In the genomic region with DNA sequence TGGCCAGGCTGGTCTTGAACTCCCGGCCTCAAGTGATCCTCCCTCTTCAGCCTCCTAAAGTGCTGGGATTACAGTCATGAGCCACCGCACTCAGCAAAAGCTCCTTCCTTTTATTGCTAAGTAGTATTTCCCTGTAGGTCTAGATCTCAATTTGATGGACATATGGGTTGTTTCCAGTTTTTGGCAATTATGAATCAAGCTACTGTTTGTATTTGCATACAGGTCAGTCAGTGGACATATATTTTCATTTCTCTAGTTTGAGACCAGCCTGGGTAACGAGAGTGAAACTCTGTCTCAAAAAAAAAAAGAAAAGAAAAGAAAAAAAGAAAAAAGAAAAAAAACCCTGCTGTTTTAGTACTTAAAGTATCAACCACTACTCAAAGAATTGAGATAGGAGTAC, we compare ENCODE assay signal across 23 cellular contexts. TPM values are rescaled to one million over a fixed set of nuclear protein-coding genes. Genes with fewer than 3 reads are reported as not detected.
DNase-seq lines count a peak whose midpoint lies in the region; ATAC-seq and TF ChIP-seq lines count a peak whose summit lies in the region.
"Had no signal": no experiment of that assay in that cellular context is flagged by ENCODE, and none has a peak within 500 bp of the region (broad histone marks: within the 10 kb centered on the region; RNA-seq: fewer than 3 reads in every experiment).

No MANE protein-coding gene starts in this region.

- H3K4me1 ChIP-seq in OCI-LY7 (ENCODE audit: insufficient read depth, low read length, poor library complexity, severe bottlenecking), result peaks cover 5% of the 10 kb centered on the region
- no peaks in the 10 kb centered on the region for H3K4me1 ChIP-seq in smooth muscle cell (ENCODE audit: low read depth)
- H3K4me1 ChIP-seq: HAP-1 had no signal

- H3K9me3 ChIP-seq in OCI-LY7 (ENCODE audit: low read length), result no peaks in the 10 kb centered on the region
- H3K9me3 ChIP-seq in smooth muscle cell (replicated peaks; ENCODE audit: low read depth), result no peaks in the 10 kb centered on the region
- H3K9me3 ChIP-seq: HAP-1, SK-N-SH had no signal

- H4K20me1 ChIP-seq in OCI-LY7 (ENCODE audit: insufficient read depth, low read length), result no peaks in the 10 kb centered on the region
- H4K20me1 ChIP-seq in smooth muscle cell (ENCODE audit: low read depth), result peaks cover 12% of the 10 kb centered on the region

- H3K27ac ChIP-seq in OCI-LY7 (ENCODE audit: low read depth, low read length, poor library complexity, severe bottlenecking), result peak overlapping the region; percentile 45
- H3K27ac ChIP-seq in smooth muscle cell (ENCODE audit: low read depth), result no peak overlapping the region

- H3K27ac Mint-ChIP-seq in progenitor cell of endocrine pancreas, result peak overlapping the region; percentile 64
- H3K27ac Mint-ChIP-seq: CD4-positive, alpha-beta T cell; T-helper 1 cell treated with Interleukin-12 subunit alpha and Interleukin-12 subunit beta and Interleukin-4 antibody, amounts not matched to agents 30 μg/mL and 1 μg/mL, for 36 hours had no signal

- H3K9me2 ChIP-seq in OCI-LY7 (ENCODE audit: insufficient read depth, low read length), result no peaks in the 10 kb centered on the region
- H3K9me2 ChIP-seq: SK-N-SH had no signal

- no peak overlapping the region for H3K9ac ChIP-seq in smooth muscle cell (ENCODE audit: low read depth)
- H3K9ac ChIP-seq: SK-N-SH had no signal

- no peaks in the 10 kb centered on the region for H3K27me3 Mint-ChIP-seq in progenitor cell of endocrine pancreas
- H3K27me3 Mint-ChIP-seq: CD4-positive, alpha-beta T cell had no signal

- intact Hi-C loops in OCI-LY7 (cut with micrococcal nuclease; ENCODE audit: unreplicated experiment), result loop anchor here (1.0 to 10.0 kb wide), 3 partner anchors 68 to 845 kb away; no protein-coding TSS in a partner anchor

- ATAC-seq in HG02588 (IDR thresholded peaks at IDR 0.05; ENCODE audit: unreplicated experiment), result peak; percentile 49

- H3K36me3 Mint-ChIP-seq in progenitor cell of endocrine pancreas (ENCODE audit: insufficient read depth), result peaks cover 9% of the 10 kb centered on the region

- peaks cover 8% of the 10 kb centered on the region for H3K4me1 Mint-ChIP-seq in progenitor cell of endocrine pancreas (ENCODE audit: low read depth)

- WGBS in smooth muscle cell (ENCODE audit: low lambda C conversion rate), result 98% methylated on average over 3 of the region's 3 CpGs

- H3K36me3 ChIP-seq in OCI-LY7 (ENCODE audit: insufficient read depth, low read length), result peaks cover 75% of the 10 kb centered on the region
- H3K36me3 ChIP-seq in smooth muscle cell (ENCODE audit: low read depth), result no peaks in the 10 kb centered on the region

- H3F3A ChIP-seq in smooth muscle cell (ENCODE audit: low read depth), result peaks cover 7% of the 10 kb centered on the region

- DNase-seq in GM12865 (ENCODE audit: low read depth) (peak; percentile 77), OCI-LY7 (ENCODE audit: low spot score) (no peak), progenitor cell of endocrine pancreas (ENCODE audit: low spot score, unreplicated experiment) (no peak), smooth muscle cell (lab: John Stamatoyannopoulos, UW; ENCODE audit: unreplicated experiment) (no peak), UCSD-AML1 (lab: John Stamatoyannopoulos, UW; ENCODE audit: unreplicated experiment) (no peak)
- DNase-seq in activated effector memory CD4-positive, alpha-beta T cell treated with anti-CD3 and anti-CD28 coated beads, Interleukin-2, amount 50 U/mL, for 16 hours, result no peak
- DNase-seq: ACHN; CD4-positive, alpha-beta T cell; DMS79 treated with DMSO at 0.1 percent for 48 hours; GDM1; KBM-7; NCI-H1092 treated with DMSO at 0.1 percent for 48 hours; NCI-H1694; NCI-H2107; NCI-H226; NCI-H526 treated with DMSO at 0.1 percent for 48 hours; NK-92 treated with Interleukin-12 subunit alpha and Interleukin-12 subunit beta, amount 100 ng/mL, for 24 hours; Right ventricle myocardium superior; SK-N-SH had no signal

- POLR2A ChIA-PET in OCI-LY7 (lab: Charles Lee), result interaction anchor here (0.6 to 0.7 kb wide), 5 partner anchors 86 to 1283 kb away, joined by 3 to 4 read pairs (median 3); no protein-coding TSS in a partner anchor

- no peak overlapping the region for H3K4me3 Mint-ChIP-seq in progenitor cell of endocrine pancreas (ENCODE audit: low read depth)
- H3K4me3 Mint-ChIP-seq: CD4-positive, alpha-beta T cell; T-helper 1 cell treated with Interleukin-12 subunit alpha and Interleukin-12 subunit beta and Interleukin-4 antibody, amounts not matched to agents 30 μg/mL and 1 μg/mL, for 36 hours had no signal

- H3K4me3 ChIP-seq in GM12865 (ENCODE audit: low read depth, low read length) (no peak overlapping the region), OCI-LY7 (ENCODE audit: low read depth, low read length, poor library complexity, severe bottlenecking) (no peak overlapping the region), smooth muscle cell (no peak overlapping the region)
- H3K4me3 ChIP-seq: HAP-1 had no signal

- BruUV-seq in OCI-LY7 (replicated peaks; lab: Mats Ljungman, UMichigan), result no TSS peak

- H2AFZ ChIP-seq in OCI-LY7 (ENCODE audit: low read length) (no peak overlapping the region), smooth muscle cell (ENCODE audit: low read depth) (no peak overlapping the region)

- H3K9me3 Mint-ChIP-seq in progenitor cell of endocrine pancreas (ENCODE audit: low read depth), result no peaks in the 10 kb centered on the region
- H3K9me3 Mint-ChIP-seq: CD4-positive, alpha-beta T cell; T-helper 1 cell treated with Interleukin-12 subunit alpha and Interleukin-12 subunit beta and Interleukin-4 antibody, amounts not matched to agents 30 μg/mL and 1 μg/mL, for 36 hours had no signal

- H3K79me2 ChIP-seq in OCI-LY7 (ENCODE audit: insufficient read depth, low read depth, low read length) (peaks cover 5% of the 10 kb centered on the region; the same call in 1 of the 2 replicates), smooth muscle cell (ENCODE audit: low read depth) (no peaks in the 10 kb centered on the region)

- no peaks in the 10 kb centered on the region for H3K27me3 ChIP-seq in smooth muscle cell (ENCODE audit: low read depth)

- TF ChIP-seq CTCF in GM12865 (IDR thresholded peaks at IDR 0.05; ENCODE audit: insufficient read depth, low read depth, low read length, missing control alignments) (no peak), OCI-LY7 (conservative IDR thresholded peaks at IDR 0.05; ENCODE audit: low read length) (no peak), progenitor cell of endocrine pancreas (IDR thresholded peaks at IDR 0.05; ENCODE audit: unreplicated experiment) (no peak), smooth muscle cell (IDR thresholded peaks at IDR 0.05; ENCODE audit: borderline replicate concordance, insufficient read depth, poor library complexity, severe bottlenecking) (no peak)

- H3K4me2 ChIP-seq in OCI-LY7 (ENCODE audit: low read length) (no peak overlapping the region), smooth muscle cell (no peak overlapping the region)
- H3K4me2 ChIP-seq: SK-N-SH had no signal

- CTCF ChIA-PET in OCI-LY7 (lab: Charles Lee; ENCODE audit: unreplicated experiment), result interaction anchor here (1.0 kb wide), 1 partner anchor 101 kb away, joined by 3 read pairs; no protein-coding TSS in a partner anchor

RNA-seq across cellular contexts. Expression of gene PRKRIP1, which starts 6.4 kb away (rescaled TPM):
- total RNA-seq in OCI-LY7 (2014; rRNA removed; shearing (Covaris generic)), result 47.1 and 60.7 TPM in 2 replicates
- 42.5 and 48.2 TPM in 2 replicates for total RNA-seq in OCI-LY7 (2022)
- 44.8 and 45.0 TPM in 2 replicates for total RNA-seq in progenitor cell of endocrine pancreas
- 14.3 and 17.2 TPM in 2 replicates for total RNA-seq in smooth muscle cell
- 34.5 and 51.9 TPM in 2 replicates for polyA plus RNA-seq in smooth muscle cell

RNA-seq across cellular contexts. Expression of gene SPDYE6, which starts 33.6 kb away (rescaled TPM):
- not detected in 2 replicates for total RNA-seq in OCI-LY7 (2014; rRNA removed; shearing (Covaris generic))
- total RNA-seq in OCI-LY7 (2022), result not detected in 2 replicates
- not detected in 2 replicates for total RNA-seq in progenitor cell of endocrine pancreas
- not detected in 2 replicates for total RNA-seq in smooth muscle cell
- 0.66 TPM in 1 of 2 replicates, not detected in the other for polyA plus RNA-seq in smooth muscle cell
- total RNA-seq: CD4-positive, alpha-beta T cell; M059J; Right ventricle myocardium superior had no signal
- polyA plus RNA-seq: SK-N-SH had no signal

RNA-seq across cellular contexts. Expression of gene ORAI2, which starts 43.6 kb away (rescaled TPM):
- 130 and 149 TPM in 2 replicates for total RNA-seq in OCI-LY7 (2014; rRNA removed; shearing (Covaris generic))
- total RNA-seq in OCI-LY7 (2022), result 230 and 263 TPM in 2 replicates
- total RNA-seq in progenitor cell of endocrine pancreas, result 35.4 and 41.8 TPM in 2 replicates
- total RNA-seq in smooth muscle cell, result 43.0 and 47.1 TPM in 2 replicates
- polyA plus RNA-seq in smooth muscle cell, result 66.1 and 69.8 TPM in 2 replicates
